8 cellular contexts compared by ENCODE assay signal in the genomic region with DNA sequence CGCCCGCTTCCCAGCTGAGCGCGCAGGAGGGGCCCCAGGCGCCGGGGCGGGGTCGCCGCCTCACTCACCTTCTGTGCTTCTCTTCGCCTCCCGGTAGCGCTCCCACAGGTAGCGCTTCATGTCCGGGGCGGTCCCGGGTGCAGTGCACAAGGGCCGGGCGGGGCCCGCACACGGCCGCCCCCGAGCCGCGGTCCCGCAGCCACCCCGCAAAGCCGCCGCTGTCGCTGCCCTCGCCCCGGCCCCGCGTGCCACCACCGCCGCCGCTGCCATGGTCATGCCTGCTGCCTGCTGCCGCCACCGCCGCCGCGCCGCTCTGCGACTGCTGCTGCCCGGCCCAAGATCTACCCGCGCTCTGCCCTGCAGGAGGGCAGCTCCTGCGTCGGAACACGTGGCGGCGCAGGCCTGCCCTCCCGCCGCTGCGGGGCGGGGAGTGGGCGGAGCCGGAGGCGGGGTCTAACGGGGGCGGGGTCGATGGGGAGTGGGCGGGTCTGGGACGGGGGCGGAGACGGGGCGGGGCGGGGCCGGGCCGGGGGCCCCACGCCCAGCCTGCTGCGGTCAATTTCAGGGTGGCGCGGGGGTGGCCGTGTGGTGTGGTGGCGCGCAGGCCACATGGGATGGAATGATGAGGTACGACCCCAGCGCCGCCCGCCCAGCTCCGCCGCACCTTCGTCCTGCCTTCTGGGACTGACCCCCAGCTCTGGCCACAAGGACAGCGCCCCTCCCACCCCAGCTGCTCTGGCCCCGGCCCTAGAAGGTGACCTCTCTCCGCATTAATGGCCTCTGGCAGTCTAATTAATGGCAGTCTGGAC. TPM values are rescaled to one million over a fixed set of nuclear protein-coding genes. Genes with fewer than 3 reads are reported as not detected.
DNase-seq lines count a peak whose midpoint lies in the region; ATAC-seq lines count a peak whose summit lies in the region.

A gene (minus strand): TSS at position 354 of the 809 bp plus-strand sequence. CDS start 78 bp downstream, at position 276.

- CTCF ChIA-PET in activated CD8-positive, alpha-beta memory T cell treated with anti-CD3 and anti-CD28 coated beads for 36 hours (lab: Charles Lee) = interaction anchor here (0.6 to 0.8 kb wide), 2 partner anchors 9 to 124 kb away, joined by 3 to 4 read pairs; a partner anchor contains a TSS

- peak within 1 kb of the TSS; percentile 81 for H3K9ac ChIP-seq in mesendoderm (ENCODE audit: low read length)

- no peak within 1 kb of the TSS for H2BK120ac ChIP-seq in mesendoderm (ENCODE audit: low read depth, low read length)

- H3K4me1 ChIP-seq in effector memory CD4-positive, alpha-beta T cell (ENCODE audit: control insufficient read depth, insufficient read depth, low read length, poor library complexity, severe bottlenecking) = peaks cover 13% of the 10 kb centered on the region
- peaks cover 2% of the 10 kb centered on the region for H3K4me1 ChIP-seq in mesendoderm (ENCODE audit: control insufficient read depth, low read depth, low read length)

- no peaks in the 10 kb centered on the region for H3K9me3 ChIP-seq in effector memory CD4-positive, alpha-beta T cell (ENCODE audit: control insufficient read depth, low read length)

- no peak within 1 kb of the TSS for H2AK5ac ChIP-seq in mesendoderm (ENCODE audit: low read length)

- H4K5ac ChIP-seq in mesendoderm (ENCODE audit: low read length) = no peak within 1 kb of the TSS

- no peaks in the 10 kb centered on the region for H3K36me3 ChIP-seq in effector memory CD4-positive, alpha-beta T cell (ENCODE audit: control insufficient read depth, insufficient read depth, low read length)
- H3K36me3 ChIP-seq in mesendoderm (ENCODE audit: control insufficient read depth, insufficient read depth, low read length) = no peaks in the 10 kb centered on the region

- H3K18ac ChIP-seq in mesendoderm (ENCODE audit: low read length) = peak within 1 kb of the TSS; percentile 72

- H3K4me2 ChIP-seq in mesendoderm (ENCODE audit: low read length) = peak within 1 kb of the TSS; percentile 51

- H3K27ac ChIP-seq in effector memory CD4-positive, alpha-beta T cell (ENCODE audit: insufficient read depth, low read length, poor library complexity, severe bottlenecking) = peak within 1 kb of the TSS; percentile 50
- no peak within 1 kb of the TSS for H3K27ac ChIP-seq in mesendoderm (ENCODE audit: low read depth, low read length)

- peak within 1 kb of the TSS; percentile 90 for H3K56ac ChIP-seq in mesendoderm (ENCODE audit: low read length)

- WGBS in mesendoderm (ENCODE audit: extremely low coverage, insufficient coverage, low lambda C conversion rate) = no CpG with 5 or more reads among the region's 86 CpGs

- peaks cover 8% of the 10 kb centered on the region for H3K79me1 ChIP-seq in mesendoderm (ENCODE audit: low read length)

- H3K23ac ChIP-seq in mesendoderm (ENCODE audit: low read length) = no peak within 1 kb of the TSS

- ATAC-seq in GM19351 (IDR thresholded peaks at IDR 0.05; ENCODE audit: unreplicated experiment) (peak; percentile 79), HG03469 (IDR thresholded peaks at IDR 0.05; ENCODE audit: unreplicated experiment) (peak; percentile 54)

- H2BK15ac ChIP-seq in mesendoderm (replicated peaks; ENCODE audit: low read depth) = no peak within 1 kb of the TSS

- peak within 1 kb of the TSS; percentile 71 for H3K4me3 ChIP-seq in effector memory CD4-positive, alpha-beta T cell (ENCODE audit: insufficient read depth, low read depth, low read length, poor library complexity, severe bottlenecking)
- H3K4me3 ChIP-seq in mesendoderm (ENCODE audit: low read length) = peak within 1 kb of the TSS; percentile 82

- peak within 1 kb of the TSS; percentile 64 for H3K4ac ChIP-seq in mesendoderm (ENCODE audit: low read depth, low read length)

- POLR2A ChIA-PET in activated CD8-positive, alpha-beta memory T cell treated with anti-CD3 and anti-CD28 coated beads for 36 hours (lab: Charles Lee) = interaction anchor here (0.9 to 1.8 kb wide), 3 partner anchors 89 to 297 kb away, joined by 3 to 4 read pairs (median 4); a partner anchor contains a TSS

- DNase-seq in CD1c-positive myeloid dendritic cell (ENCODE audit: extremely low spot score) (peak; percentile 87), NCI-H82 (lab: John Stamatoyannopoulos, UW) (peak; percentile 87), mesendoderm (peak; percentile 90)
- DNase-seq in effector memory CD4-positive, alpha-beta T cell = peak; percentile 74 to 80 (median 77)
- DNase-seq in stimulated activated CD8-positive, alpha-beta memory T cell treated with anti-CD3 and anti-CD28 coated beads, Interleukin-12 subunit alpha, Interleukin-12 subunit beta, amount 100 ng/mL, for 4 hours (ENCODE audit: low read depth) = peak; percentile 73

- no peaks in the 10 kb centered on the region for H3K27me3 ChIP-seq in effector memory CD4-positive, alpha-beta T cell (replicated peaks; ENCODE audit: control insufficient read depth, insufficient read depth, low read length, poor library complexity, severe bottlenecking)
- no peaks in the 10 kb centered on the region for H3K27me3 ChIP-seq in mesendoderm (ENCODE audit: insufficient read depth, low read length, poor library complexity)

- H4K8ac ChIP-seq in mesendoderm (ENCODE audit: low read depth, low read length) = no peak within 1 kb of the TSS

- H2BK5ac ChIP-seq in mesendoderm (ENCODE audit: low read length) = no peak within 1 kb of the TSS

- H3K79me2 ChIP-seq in mesendoderm (ENCODE audit: control insufficient read depth, insufficient read depth, low read length) = peaks cover 14% of the 10 kb centered on the region

RNA-seq across cellular contexts. Expression of the gene that starts here (rescaled TPM):
- 10 to 100 TPM; 12.3 to 12.7 TPM for total RNA-seq in activated CD8-positive, alpha-beta memory T cell treated with anti-CD3 and anti-CD28 coated beads for 36 hours
- 3.4 TPM for polyA plus RNA-seq in mesendoderm (2013, experiment 1 of 2)
- 3.0 TPM for polyA plus RNA-seq in mesendoderm (2013, experiment 2 of 2)
